Comparison of ENCODE assay signal across 16 cellular contexts in genomic region chr17:57360266-57360665, GRCh38.
"Had no signal": no experiment of that assay in that cellular context is flagged by ENCODE, and none has a peak within 500 bp of the region (broad histone marks: within the 10 kb centered on the region; RNA-seq: fewer than 3 reads in every experiment).

No MANE protein-coding gene starts in this region.

- H3K27ac Mint-ChIP-seq: activated CD4-positive, alpha-beta memory T cell treated with anti-CD3 and anti-CD28 coated beads, Interleukin-2, amount 10 ng/mL, durations not matched to agents 7 days and 5 days; activated CD4-positive, alpha-beta T cell treated with anti-CD3 and anti-CD28 coated beads for 36 hours; activated naive CD8-positive, alpha-beta T cell treated with anti-CD3 and anti-CD28 coated beads for 36 hours; endodermal cell; naive thymus-derived CD4-positive, alpha-beta T cell had no signal

- ATAC-seq: activated CD4-positive, alpha-beta T cell treated with anti-CD3 and anti-CD28 coated beads for 36 hours; gastroesophageal sphincter; naive thymus-derived CD4-positive, alpha-beta T cell; stimulated activated naive B cell treated with anti-CD40 and anti-IgM and Interleukin-4, amounts not matched to agents 10 μg/mL and 1 μg/mL and 100 μg/mL, for 72 hours had no signal

- H3K27me3 ChIP-seq: gastroesophageal sphincter, neutrophil, tibial nerve, vagina had no signal

- H3K4me3 ChIP-seq: gastroesophageal sphincter, skin epidermis, tibial nerve, vagina had no signal

- H3K27me3 Mint-ChIP-seq: activated CD4-positive, alpha-beta memory T cell treated with anti-CD3 and anti-CD28 coated beads, Interleukin-2, amount 10 ng/mL, durations not matched to agents 7 days and 5 days; activated CD4-positive, alpha-beta T cell treated with anti-CD3 and anti-CD28 coated beads for 36 hours; activated naive CD8-positive, alpha-beta T cell treated with anti-CD3 and anti-CD28 coated beads for 36 hours; naive thymus-derived CD4-positive, alpha-beta T cell; stimulated activated naive B cell treated with anti-CD40 and anti-IgM and Interleukin-4, amounts not matched to agents 10 μg/mL and 1 μg/mL and 100 μg/mL, for 72 hours had no signal

- H3K27ac ChIP-seq: gastroesophageal sphincter, neutrophil, tibial nerve, vagina had no signal

- H3K9me3 ChIP-seq: gastroesophageal sphincter, neutrophil, tibial nerve, vagina had no signal

- H3K9me3 Mint-ChIP-seq: activated CD4-positive, alpha-beta memory T cell treated with anti-CD3 and anti-CD28 coated beads, Interleukin-2, amount 10 ng/mL, durations not matched to agents 7 days and 5 days; activated naive CD8-positive, alpha-beta T cell treated with anti-CD3 and anti-CD28 coated beads for 36 hours; endodermal cell; naive thymus-derived CD4-positive, alpha-beta T cell; stimulated activated naive B cell treated with anti-CD40 and anti-IgM and Interleukin-4, amounts not matched to agents 10 μg/mL and 1 μg/mL and 100 μg/mL, for 72 hours had no signal

- DNase-seq: activated CD4-positive, alpha-beta memory T cell treated with anti-CD3 and anti-CD28 coated beads, Interleukin-2, amount 10 ng/mL, durations not matched to agents 7 days and 5 days; activated CD4-positive, alpha-beta T cell treated with anti-CD3 and anti-CD28 coated beads for 36 hours; activated CD8-positive, alpha-beta memory T cell treated with anti-CD3 and anti-CD28 coated beads, Interleukin-2, amount 50 U/mL, for 4 hours; activated naive CD8-positive, alpha-beta T cell treated with anti-CD3 and anti-CD28 coated beads for 36 hours; dermis blood vessel endothelial cell; endodermal cell; mammary epithelial cell; naive thymus-derived CD4-positive, alpha-beta T cell; stimulated activated CD4-positive, alpha-beta T cell treated with anti-CD3 and anti-CD28 coated beads, Interleukin-15, amount 100 ng/mL, for 24 hours; stimulated activated CD4-positive, alpha-beta T cell treated with anti-CD3 and anti-CD28 coated beads, Interleukin-4, amount 100 ng/mL, for 1 hour; stimulated activated naive B cell treated with anti-CD40 and anti-IgM and Interleukin-4, amounts not matched to agents 10 μg/mL and 1 μg/mL and 100 μg/mL, for 72 hours had no signal

- H3K4me3 Mint-ChIP-seq: activated CD4-positive, alpha-beta memory T cell treated with anti-CD3 and anti-CD28 coated beads, Interleukin-2, amount 10 ng/mL, durations not matched to agents 7 days and 5 days; activated CD4-positive, alpha-beta T cell treated with anti-CD3 and anti-CD28 coated beads for 36 hours; activated naive CD8-positive, alpha-beta T cell treated with anti-CD3 and anti-CD28 coated beads for 36 hours; endodermal cell; naive thymus-derived CD4-positive, alpha-beta T cell; stimulated activated naive B cell treated with anti-CD40 and anti-IgM and Interleukin-4, amounts not matched to agents 10 μg/mL and 1 μg/mL and 100 μg/mL, for 72 hours had no signal

- H3K36me3 ChIP-seq: gastroesophageal sphincter, neutrophil, tibial nerve, vagina had no signal
